1 cellular context compared by ENCODE assay signal in genomic region chrX:77415161-77415560, GRCh38.
TF ChIP-seq lines count a peak whose summit lies in the region.

No MANE protein-coding gene starts in this region.

TF ChIP-seq in SK-N-SH treated with all-trans-retinoic acid at 6 μM for 48 hours, 23 proteins besides CTCF, POLR2A, EP300 and RAD21 (continued from another document):
- TF ChIP-seq TSHZ2 (CRISPR knock-in tag; IDR thresholded peaks at IDR 0.05), result no peak
